9 cellular contexts compared by ENCODE assay signal in the genomic region with DNA sequence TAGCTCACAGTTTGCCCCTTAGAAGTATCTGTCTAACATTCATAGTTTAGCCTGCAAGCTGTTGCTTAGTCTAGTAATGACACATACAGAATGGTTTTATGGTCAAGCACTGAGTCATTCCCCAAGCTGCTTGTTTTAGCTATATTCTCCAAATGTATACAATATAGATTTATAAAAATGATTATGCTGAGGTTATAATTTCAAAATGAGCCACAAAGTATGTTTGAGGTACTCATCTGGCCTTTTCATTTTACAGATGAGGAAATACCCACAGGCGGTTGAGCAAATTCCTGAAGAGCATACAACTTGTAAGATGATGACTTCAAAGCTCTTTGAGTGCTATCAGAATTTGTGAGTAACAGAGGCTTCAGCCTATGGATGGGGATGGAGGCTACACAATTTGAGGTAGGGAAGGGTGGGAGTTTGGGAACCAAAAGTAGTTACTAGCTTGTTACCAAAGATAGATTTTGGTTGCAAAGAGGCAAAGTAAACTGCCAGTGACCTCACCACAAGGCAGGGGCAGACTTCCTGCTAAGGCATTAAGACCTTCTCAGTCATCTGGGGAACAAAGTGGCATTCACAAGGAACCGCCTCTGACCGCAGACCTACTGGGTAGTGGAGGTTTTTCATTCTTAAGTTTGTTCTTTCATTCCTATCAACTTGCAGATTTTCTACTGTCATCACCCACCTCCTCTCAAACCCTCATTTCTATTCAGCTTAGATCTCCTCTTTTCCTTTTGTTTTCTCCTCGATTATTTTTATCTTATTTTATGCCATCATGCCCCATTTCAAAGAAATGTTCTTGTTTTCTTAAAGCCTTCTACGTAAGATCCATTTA.
A peak's percentile ranks its signal among the peaks of the same experiment; 100 is the strongest.
DNase-seq lines count a peak whose midpoint lies in the region; ATAC-seq and TF ChIP-seq lines count a peak whose summit lies in the region.
"Had no signal": no experiment of that assay in that cellular context is flagged by ENCODE, and none has a peak within 500 bp of the region (broad histone marks: within the 10 kb centered on the region; RNA-seq: fewer than 3 reads in every experiment).

No MANE protein-coding gene starts in this region.

- no peaks in the 10 kb centered on the region for H3K27me3 Mint-ChIP-seq in nephron progenitor cell (ENCODE audit: low read depth, poor library complexity)

- no peaks in the 10 kb centered on the region for H4K20me1 ChIP-seq in MM.1S (ENCODE audit: insufficient read depth, low read length)

- H3K27ac ChIP-seq in MM.1S (ENCODE audit: low read length) = no peak overlapping the region
- H3K27ac ChIP-seq in substantia nigra (ENCODE audit: low read depth, low read length, poor library complexity, severe bottlenecking) = no peak overlapping the region

- no peaks in the 10 kb centered on the region for H3K27me3 ChIP-seq in MM.1S (replicated peaks; ENCODE audit: insufficient read depth, low read length)

- peaks cover 22% of the 10 kb centered on the region for H3K4me1 ChIP-seq in MM.1S (ENCODE audit: low read length)

- H3K9me2 ChIP-seq in MM.1S (replicated peaks; ENCODE audit: insufficient read depth, low read length) = no peaks in the 10 kb centered on the region

- H2AFZ ChIP-seq in MM.1S (ENCODE audit: low read length) = no peak overlapping the region

- 0 out of 2 replicates have a peak overlapping the region, but pooled peaks have one; percentile 8 for H3K4me2 ChIP-seq in MM.1S (ENCODE audit: low read depth, low read length)

- no peak overlapping the region for H3K4me3 Mint-ChIP-seq in nephron progenitor cell

- TF ChIP-seq CTCF in MM.1S (IDR thresholded peaks at IDR 0.05; ENCODE audit: low read length) (no peak), cardiac fibroblast (IDR thresholded peaks at IDR 0.05; ENCODE audit: low read depth, low read length) (no peak), nephron progenitor cell (IDR thresholded peaks at IDR 0.05) (no peak)

- ATAC-seq in GM18508 (IDR thresholded peaks at IDR 0.05; ENCODE audit: insufficient read depth, unreplicated experiment) = peak; percentile 85

- DNase-seq in HCEC 1CT (peak; percentile 98), MM.1S (peak; percentile 56), cardiac fibroblast (ENCODE audit: low read depth in 2 of 2) (peak; percentile 66 to 93), substantia nigra (lab: John Stamatoyannopoulos, UW) (no peak), NCI-H774 (lab: John Stamatoyannopoulos, UW) (no peak), nephron progenitor cell (no peak)
- peak; percentile 36 to 50 for DNase-seq in stimulated activated CD8-positive, alpha-beta memory T cell treated with anti-CD3 and anti-CD28 coated beads, Interleukin-2, amount 100 ng/mL, for 48 hours (ENCODE audit: low read depth in 2 of 2)

- peaks cover 3% of the 10 kb centered on the region for H3K9me3 Mint-ChIP-seq in nephron progenitor cell

- peaks cover 4% of the 10 kb centered on the region for H3K36me3 Mint-ChIP-seq in nephron progenitor cell (ENCODE audit: low read depth)

- no peaks in the 10 kb centered on the region for H3K36me3 ChIP-seq in MM.1S (replicated peaks; ENCODE audit: insufficient read depth, low read length)

- H3K4me3 ChIP-seq in MM.1S (ENCODE audit: low read length) (no peak overlapping the region), cardiac fibroblast (replicated peaks in 1 of 2; ENCODE audit: low read depth in 2 of 2, low read length in 2 of 2) (peak overlapping the region in 1 of 2 donors; percentile 13)
- H3K4me3 ChIP-seq: skin epidermis had no signal

- peaks cover 9% of the 10 kb centered on the region for H3K4me1 Mint-ChIP-seq in nephron progenitor cell

- H3K79me2 ChIP-seq in MM.1S (ENCODE audit: low read length) = no peaks in the 10 kb centered on the region

- no peak overlapping the region for H3K27ac Mint-ChIP-seq in nephron progenitor cell

- peaks cover 11% of the 10 kb centered on the region for H3F3A ChIP-seq in MM.1S (ENCODE audit: insufficient read depth, low read length)

- no peak overlapping the region for H3K9ac ChIP-seq in MM.1S (ENCODE audit: low read length)

- H3K9me3 ChIP-seq in MM.1S (replicated peaks; ENCODE audit: insufficient read depth, low read length) = no peaks in the 10 kb centered on the region

Comparison
In these comparisons a context has a peak if more than half of its experiments do, and no peak if none do; other contexts are left out.
1. DNase-seq: peak in HCEC 1CT (single experiment), MM.1S (single experiment), cardiac fibroblast (2 of 2) and stimulated activated CD8-positive, alpha-beta memory T cell treated with anti-CD3 and anti-CD28 coated beads, Interleukin-2, amount 100 ng/mL, for 48 hours (2 of 2); none in substantia nigra (0 of 49), NCI-H774 (single experiment) and nephron progenitor cell (single experiment).